10 cellular contexts compared by ENCODE assay signal in genomic region chr10:77622822-77623410, GRCh38. TPM values are rescaled to one million over a fixed set of nuclear protein-coding genes. Genes with fewer than 3 reads are reported as not detected.
A peak's percentile ranks its signal among the peaks of the same experiment; 100 is the strongest.
DNase-seq lines count a peak whose midpoint lies in the region; ATAC-seq and TF ChIP-seq lines count a peak whose summit lies in the region.
"Had no signal": no experiment of that assay in that cellular context is flagged by ENCODE, and none has a peak within 500 bp of the region (broad histone marks: within the 10 kb centered on the region; RNA-seq: fewer than 3 reads in every experiment).

No MANE protein-coding gene starts in this region.

- H3K36me3 ChIP-seq in upper lobe of right lung (no peaks in the 10 kb centered on the region), colonic mucosa (no peaks in the 10 kb centered on the region)

- POLR2A ChIA-PET in activated naive CD8-positive, alpha-beta T cell treated with anti-CD3 and anti-CD28 coated beads, Interleukin-2, amount 10 ng/mL, durations not matched to agents 7 days and 5 days (lab: Charles Lee), result no interaction called here

- peaks cover 4% of the 10 kb centered on the region for H3K27me3 Mint-ChIP-seq in activated naive CD8-positive, alpha-beta T cell treated with anti-CD3 and anti-CD28 coated beads, Interleukin-2, amount 10 ng/mL, durations not matched to agents 7 days and 5 days
- H3K27me3 Mint-ChIP-seq in activated naive CD8-positive, alpha-beta T cell treated with anti-CD3 and anti-CD28 coated beads, Interleukin-2, amount 50 U/mL, for 24 hours, result no peaks in the 10 kb centered on the region
- no peaks in the 10 kb centered on the region for H3K27me3 Mint-ChIP-seq in dendritic cell treated with granulocyte-macrophage colony-stimulating factor and Interleukin-4, amounts not matched to agents 40 ng/mL and 50 ng/mL, for 4 days

- no peaks in the 10 kb centered on the region for H3K36me3 Mint-ChIP-seq in activated naive CD8-positive, alpha-beta T cell treated with anti-CD3 and anti-CD28 coated beads, Interleukin-2, amount 10 ng/mL, durations not matched to agents 7 days and 5 days
- H3K36me3 Mint-ChIP-seq in activated naive CD8-positive, alpha-beta T cell treated with anti-CD3 and anti-CD28 coated beads, Interleukin-2, amount 50 U/mL, for 24 hours (ENCODE audit: low read depth), result no peaks in the 10 kb centered on the region
- no peaks in the 10 kb centered on the region for H3K36me3 Mint-ChIP-seq in dendritic cell treated with granulocyte-macrophage colony-stimulating factor and Interleukin-4, amounts not matched to agents 40 ng/mL and 50 ng/mL, for 4 days (ENCODE audit: low read depth)

- peak overlapping the region; percentile 46 for H3K4me3 Mint-ChIP-seq in activated naive CD8-positive, alpha-beta T cell treated with anti-CD3 and anti-CD28 coated beads, Interleukin-2, amount 10 ng/mL, durations not matched to agents 7 days and 5 days
- no peak overlapping the region for H3K4me3 Mint-ChIP-seq in activated naive CD8-positive, alpha-beta T cell treated with anti-CD3 and anti-CD28 coated beads, Interleukin-2, amount 50 U/mL, for 24 hours
- no peak overlapping the region for H3K4me3 Mint-ChIP-seq in dendritic cell treated with granulocyte-macrophage colony-stimulating factor and Interleukin-4, amounts not matched to agents 40 ng/mL and 50 ng/mL, for 4 days

- no peak overlapping the region for H3K27ac Mint-ChIP-seq in activated naive CD8-positive, alpha-beta T cell treated with anti-CD3 and anti-CD28 coated beads, Interleukin-2, amount 10 ng/mL, durations not matched to agents 7 days and 5 days
- H3K27ac Mint-ChIP-seq in activated naive CD8-positive, alpha-beta T cell treated with anti-CD3 and anti-CD28 coated beads, Interleukin-2, amount 50 U/mL, for 24 hours, result no peak overlapping the region
- H3K27ac Mint-ChIP-seq in dendritic cell treated with granulocyte-macrophage colony-stimulating factor and Interleukin-4, amounts not matched to agents 40 ng/mL and 50 ng/mL, for 4 days, result peak overlapping the region; percentile 41

- intact Hi-C loops in dendritic cell treated with granulocyte-macrophage colony-stimulating factor and Interleukin-4, amounts not matched to agents 40 ng/mL and 50 ng/mL, for 4 days (cut with micrococcal nuclease), result no loop called here
- intact Hi-C loops in upper lobe of right lung (cut with DNase I), result no loop called here
- intact Hi-C loops in posterior vena cava (cut with DNase I), result no loop called here
- intact Hi-C loops in colonic mucosa (cut with DNase I), result no loop called here

- no peak for TF ChIP-seq CTCF in upper lobe of right lung (IDR thresholded peaks at IDR 0.05)
- no peak for TF ChIP-seq CTCF in colonic mucosa (IDR thresholded peaks at IDR 0.05)

- H3K27ac ChIP-seq in upper lobe of right lung, result peak overlapping the region; percentile 58
- H3K27ac ChIP-seq in colonic mucosa, result no peak overlapping the region
- H3K27ac ChIP-seq: A549 had no signal

- H3K4me1 Mint-ChIP-seq in activated naive CD8-positive, alpha-beta T cell treated with anti-CD3 and anti-CD28 coated beads, Interleukin-2, amount 10 ng/mL, durations not matched to agents 7 days and 5 days, result peaks cover 10% of the 10 kb centered on the region
- H3K4me1 Mint-ChIP-seq in activated naive CD8-positive, alpha-beta T cell treated with anti-CD3 and anti-CD28 coated beads, Interleukin-2, amount 50 U/mL, for 24 hours, result peaks cover 3% of the 10 kb centered on the region
- peaks cover 49% of the 10 kb centered on the region for H3K4me1 Mint-ChIP-seq in dendritic cell treated with granulocyte-macrophage colony-stimulating factor and Interleukin-4, amounts not matched to agents 40 ng/mL and 50 ng/mL, for 4 days (ENCODE audit: low read depth)

- DNase-seq in activated naive CD8-positive, alpha-beta T cell treated with anti-CD3 and anti-CD28 coated beads, Interleukin-2, amount 10 ng/mL, durations not matched to agents 7 days and 5 days, result no peak
- DNase-seq in activated naive CD8-positive, alpha-beta T cell treated with anti-CD3 and anti-CD28 coated beads, Interleukin-2, amount 50 U/mL, for 24 hours, result no peak
- no peak for DNase-seq in upper lobe of right lung
- no peak for DNase-seq in posterior vena cava (ENCODE audit: low spot score)
- no peak for DNase-seq in colonic mucosa
- DNase-seq in RPMI8226, result no peak
- DNase-seq: activated naive CD4-positive, alpha-beta T cell treated with Interleukin-2 at 50 U/mL for 16 hours had no signal

- H3K4me1 ChIP-seq in upper lobe of right lung (no peaks in the 10 kb centered on the region), colonic mucosa (no peaks in the 10 kb centered on the region)
- H3K4me1 ChIP-seq: A549 had no signal

- H3K9me3 ChIP-seq in upper lobe of right lung (no peaks in the 10 kb centered on the region), colonic mucosa (no peaks in the 10 kb centered on the region)
- H3K9me3 ChIP-seq: A549 had no signal

- H3K4me3 ChIP-seq in upper lobe of right lung (no peak overlapping the region), colonic mucosa (no peak overlapping the region)
- H3K4me3 ChIP-seq: A549 had no signal

- H3K27me3 ChIP-seq in upper lobe of right lung (no peaks in the 10 kb centered on the region), colonic mucosa (no peaks in the 10 kb centered on the region)

- no peak for ATAC-seq in activated naive CD8-positive, alpha-beta T cell treated with anti-CD3 and anti-CD28 coated beads, Interleukin-2, amount 10 ng/mL, durations not matched to agents 7 days and 5 days (ENCODE audit: low read depth)
- ATAC-seq in activated naive CD8-positive, alpha-beta T cell treated with anti-CD3 and anti-CD28 coated beads, Interleukin-2, amount 50 U/mL, for 24 hours, result no peak
- peak; percentile 76 for ATAC-seq in HG03565 (IDR thresholded peaks at IDR 0.05; ENCODE audit: unreplicated experiment)
- peak; percentile 55 for ATAC-seq in upper lobe of right lung
- ATAC-seq: A549 had no signal

- H3K9me3 Mint-ChIP-seq in activated naive CD8-positive, alpha-beta T cell treated with anti-CD3 and anti-CD28 coated beads, Interleukin-2, amount 10 ng/mL, durations not matched to agents 7 days and 5 days, result no peaks in the 10 kb centered on the region
- no peaks in the 10 kb centered on the region for H3K9me3 Mint-ChIP-seq in activated naive CD8-positive, alpha-beta T cell treated with anti-CD3 and anti-CD28 coated beads, Interleukin-2, amount 50 U/mL, for 24 hours
- no peaks in the 10 kb centered on the region for H3K9me3 Mint-ChIP-seq in dendritic cell treated with granulocyte-macrophage colony-stimulating factor and Interleukin-4, amounts not matched to agents 40 ng/mL and 50 ng/mL, for 4 days

- H3K9ac ChIP-seq in colonic mucosa (ENCODE audit: low read depth in 2 of 2, low read length in 2 of 2), result no peak overlapping the region

RNA-seq across cellular contexts. Expression of gene KCNMA1, which starts 14.7 kb away (rescaled TPM):
- total RNA-seq in activated naive CD8-positive, alpha-beta T cell treated with anti-CD3 and anti-CD28 coated beads, Interleukin-2, amount 10 ng/mL, durations not matched to agents 7 days and 5 days, result under 1 TPM; 0.39 to 0.54 TPM
- total RNA-seq in upper lobe of right lung (26.3 TPM), posterior vena cava (100 to 1,000 TPM in 1 of 2 donors, 10 to 100 TPM in 1; 99.7 to 117 TPM), colonic mucosa (10 to 100 TPM; 23.2 to 44.5 TPM)

Comparison
In these comparisons a context has a peak if more than half of its experiments do, and no peak if none do; other contexts are left out.
1. ATAC-seq: peak in HG03565 (single experiment) and upper lobe of right lung (single experiment); none in activated naive CD8-positive, alpha-beta T cell treated with anti-CD3 and anti-CD28 coated beads, Interleukin-2, amount 10 ng/mL, durations not matched to agents 7 days and 5 days (single experiment) and activated naive CD8-positive, alpha-beta T cell treated with anti-CD3 and anti-CD28 coated beads, Interleukin-2, amount 50 U/mL, for 24 hours (single experiment).
2. RNA of gene KCNMA1, which starts 14.7 kb away (total RNA-seq): 99.7 to 117 TPM in posterior vena cava, 23.2 to 44.5 TPM in colonic mucosa and 26.3 TPM in upper lobe of right lung (single experiment); 0.39 to 0.54 TPM in activated naive CD8-positive, alpha-beta T cell treated with anti-CD3 and anti-CD28 coated beads, Interleukin-2, amount 10 ng/mL, durations not matched to agents 7 days and 5 days; every median in the first group is over 10 times any median in the second.